Comparison of ENCODE assay signal across 1 cellular context in genomic region chr11:102313225-102313940, GRCh38.
TF ChIP-seq lines count a peak whose summit lies in the region.

No MANE protein-coding gene starts in this region.

TF ChIP-seq in GM23338, 12 proteins besides CTCF, POLR2A, EP300 and RAD21 (continued from another document):
- TF ChIP-seq REST (IDR thresholded peaks at IDR 0.05; ENCODE audit: unreplicated experiment): no peak
- no peak for TF ChIP-seq CREB1 (CRISPR knock-in tag; IDR thresholded peaks at IDR 0.05; ENCODE audit: low read depth)
- no peak for TF ChIP-seq JUNB (IDR thresholded peaks at IDR 0.05; ENCODE audit: unreplicated experiment)
- TF ChIP-seq POLR2AphosphoS5 (IDR thresholded peaks at IDR 0.05; ENCODE audit: low read depth): no peak
- no peak for TF ChIP-seq ETS1 (IDR thresholded peaks at IDR 0.05)
- no peak for TF ChIP-seq ZNF462 (CRISPR knock-in tag; IDR thresholded peaks at IDR 0.05)
- TF ChIP-seq EZH2 (IDR thresholded peaks at IDR 0.05; ENCODE audit: low read depth, unreplicated experiment): no peak
- TF ChIP-seq ZNF114 (CRISPR knock-in tag; IDR thresholded peaks at IDR 0.05): no peak
- TF ChIP-seq NANOG (IDR thresholded peaks at IDR 0.05; ENCODE audit: borderline replicate concordance): no peak
- TF ChIP-seq EZH2phosphoT487 (IDR thresholded peaks at IDR 0.05; ENCODE audit: unreplicated experiment): no peak
- no peak for TF ChIP-seq ZNF331 (CRISPR knock-in tag; IDR thresholded peaks at IDR 0.05; ENCODE audit: low read depth)
TF ChIP-seq in GM23338: peak in this region for 0.
